10 cellular contexts compared by ENCODE assay signal in the genomic region with DNA sequence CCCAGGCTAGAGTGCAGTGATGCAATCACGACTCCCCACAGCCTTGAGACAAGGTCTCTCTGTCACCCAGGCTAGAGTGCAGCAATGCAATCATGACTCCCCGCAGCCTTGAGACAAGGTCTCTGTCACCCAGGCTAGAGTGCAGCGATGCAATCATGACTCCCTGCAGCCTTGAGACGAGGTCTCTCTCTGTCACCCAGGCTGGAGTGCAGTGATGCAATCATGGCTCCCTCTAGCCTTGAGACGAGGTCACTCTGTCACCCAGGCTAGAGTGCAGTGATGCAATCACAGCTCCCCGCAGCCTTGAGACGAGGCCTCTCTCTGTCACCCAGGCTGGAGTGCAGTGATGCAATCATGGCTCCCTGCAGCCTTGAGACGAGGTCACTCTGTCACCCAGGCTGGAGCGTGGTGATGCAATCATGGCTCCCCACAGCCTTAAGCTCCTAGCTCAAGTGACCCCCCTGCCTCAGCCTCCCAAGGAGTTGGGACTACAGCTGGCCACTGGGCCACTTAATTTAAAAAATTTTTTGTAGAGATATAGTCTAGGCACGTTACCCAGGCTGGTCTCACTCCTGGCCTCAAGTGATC. TPM values are rescaled to one million over a fixed set of nuclear protein-coding genes. Genes with fewer than 3 reads are reported as not detected.
A peak's percentile ranks its signal among the peaks of the same experiment; 100 is the strongest.
DNase-seq lines count a peak whose midpoint lies in the region; ATAC-seq and TF ChIP-seq lines count a peak whose summit lies in the region.
"Had no signal": no experiment of that assay in that cellular context is flagged by ENCODE, and none has a peak within 500 bp of the region (broad histone marks: within the 10 kb centered on the region; RNA-seq: fewer than 3 reads in every experiment).

No MANE protein-coding gene starts in this region.

- H3K79me2 ChIP-seq in GM23338 (replicated peaks; ENCODE audit: insufficient read depth): peaks cover 6% of the 10 kb centered on the region; the same call in 1 of the 2 replicates

- peaks cover 98% of the 10 kb centered on the region for H3K36me3 Mint-ChIP-seq in GM23338 (ENCODE audit: low read depth)

- H3K4me3 Mint-ChIP-seq in GM23338: no peak overlapping the region
- H3K4me3 Mint-ChIP-seq: T-helper 1 cell treated with Interleukin-12 subunit alpha and Interleukin-12 subunit beta and Interleukin-4 antibody, amounts not matched to agents 30 μg/mL and 1 μg/mL, for 36 hours had no signal

- H3K4me3 ChIP-seq in GM23338 (no peak overlapping the region), NB4 (ENCODE audit: low read depth, low read length) (no peak overlapping the region), body of pancreas (no peak overlapping the region), neutrophil (ENCODE audit: low read depth in 1 of 2, low read length in 1 of 2) (no peak overlapping the region), uterus (no peak overlapping the region)

- H3K9me3 ChIP-seq in body of pancreas (no peaks in the 10 kb centered on the region), neutrophil (no peaks in the 10 kb centered on the region), uterus (no peaks in the 10 kb centered on the region)

- DNase-seq in GM23338 (ENCODE audit: low spot score) (no peak), NB4 (ENCODE audit: low read depth) (peak; percentile 96), body of pancreas (peak in 3 of 4 donors; percentile 10 to 45 (median 13)), uterus (no peak)
- DNase-seq in activated effector memory CD4-positive, alpha-beta T cell treated with Interleukin-2 at 50 U/mL for 16 hours: no peak
- DNase-seq: NCI-H524 treated with DMSO at 0.1 percent for 48 hours had no signal

- no peak for ATAC-seq in GM23338
- ATAC-seq in body of pancreas: no peak
- no peak for ATAC-seq in HG02763 (IDR thresholded peaks at IDR 0.05; ENCODE audit: unreplicated experiment)

- H3K9me2 ChIP-seq in GM23338 (ENCODE audit: insufficient read depth): no peaks in the 10 kb centered on the region

- H2AFZ ChIP-seq in GM23338: no peak overlapping the region

- H3K27me3 ChIP-seq in GM23338 (ENCODE audit: insufficient read depth): no peaks in the 10 kb centered on the region
- H3K27me3 ChIP-seq in body of pancreas: no peaks in the 10 kb centered on the region
- H3K27me3 ChIP-seq in neutrophil: no peaks in the 10 kb centered on the region
- no peaks in the 10 kb centered on the region for H3K27me3 ChIP-seq in uterus

- H3K36me3 ChIP-seq in GM23338 (ENCODE audit: insufficient read depth) (peaks cover 60% of the 10 kb centered on the region), body of pancreas (replicated peaks in 1 of 2; ENCODE audit: insufficient read depth in 1 of 2, low read depth in 2 of 2) (peaks cover 14 to 60% of the 10 kb centered on the region in 2 donors), neutrophil (peaks cover 89% of the 10 kb centered on the region), uterus (no peaks in the 10 kb centered on the region)

- TF ChIP-seq CTCF in GM23338 (conservative IDR thresholded peaks at IDR 0.05; ENCODE audit: low read depth in 2 of 2) (no peak), NB4 (IDR thresholded peaks at IDR 0.05; ENCODE audit: low read depth, low read length) (no peak), body of pancreas (IDR thresholded peaks at IDR 0.05) (no peak), neutrophil (IDR thresholded peaks at IDR 0.05) (no peak), uterus (IDR thresholded peaks at IDR 0.05) (no peak)

- H3K27ac ChIP-seq in GM23338 (ENCODE audit: low read depth): no peak overlapping the region
- H3K27ac ChIP-seq in body of pancreas: no peak overlapping the region
- H3K27ac ChIP-seq in neutrophil: peak overlapping the region; percentile 54
- H3K27ac ChIP-seq in uterus: no peak overlapping the region

- TF ChIP-seq POLR2A in NB4 (IDR thresholded peaks at IDR 0.05; ENCODE audit: extremely low read depth, insufficient read length) (no peak), body of pancreas (IDR thresholded peaks at IDR 0.05) (no peak), uterus (IDR thresholded peaks at IDR 0.05) (no peak)

- H3F3A ChIP-seq in GM23338 (replicated peaks; ENCODE audit: low read depth): peaks cover 9% of the 10 kb centered on the region; the same call in 1 of the 2 replicates

- peaks cover 28% of the 10 kb centered on the region for H3K4me1 Mint-ChIP-seq in GM23338
- H3K4me1 Mint-ChIP-seq: IgD-negative memory B cell had no signal

- no peaks in the 10 kb centered on the region for H3K9me3 Mint-ChIP-seq in GM23338
- H3K9me3 Mint-ChIP-seq: IgD-negative memory B cell; T-helper 1 cell treated with Interleukin-12 subunit alpha and Interleukin-12 subunit beta and Interleukin-4 antibody, amounts not matched to agents 30 μg/mL and 1 μg/mL, for 36 hours had no signal

- intact Hi-C loops in body of pancreas (cut with DNase I) (no loop called here), uterus (cut with DNase I; ENCODE audit: low total_unique reads) (no loop called here)

- peak overlapping the region; percentile 96 for H3K27ac Mint-ChIP-seq in GM23338
- H3K27ac Mint-ChIP-seq: T-helper 1 cell treated with Interleukin-12 subunit alpha and Interleukin-12 subunit beta and Interleukin-4 antibody, amounts not matched to agents 30 μg/mL and 1 μg/mL, for 36 hours had no signal

- H4K20me1 ChIP-seq in GM23338 (replicated peaks; ENCODE audit: insufficient read depth): peaks cover 9% of the 10 kb centered on the region

- H3K4me2 ChIP-seq in GM23338: no peak overlapping the region

- WGBS in body of pancreas, 2 donors: 63 to 78% methylated on average over 10 of the region's 10 CpGs

- peaks cover 11% of the 10 kb centered on the region for H3K27me3 Mint-ChIP-seq in GM23338 (ENCODE audit: insufficient read depth, low read depth, poor library complexity)
- H3K27me3 Mint-ChIP-seq: IgD-negative memory B cell had no signal

- H3K4me1 ChIP-seq in GM23338 (ENCODE audit: insufficient read depth) (peaks cover 26% of the 10 kb centered on the region), body of pancreas (no peaks in the 10 kb centered on the region), neutrophil (ENCODE audit: control insufficient read depth in 1 of 2, insufficient read depth in 1 of 2, low read depth in 1 of 2, low read length in 1 of 2) (peaks cover 0 to 10% of the 10 kb centered on the region in 2 experiments), uterus (no peaks in the 10 kb centered on the region)

TF ChIP-seq in GM23338, 12 proteins besides CTCF, POLR2A, EP300 and RAD21 (continues in another document):
- TF ChIP-seq EZH2phosphoT487 (IDR thresholded peaks at IDR 0.05; ENCODE audit: unreplicated experiment) (no peak), ZNF114 (CRISPR knock-in tag; IDR thresholded peaks at IDR 0.05) (no peak), POLR2AphosphoS5 (IDR thresholded peaks at IDR 0.05; ENCODE audit: low read depth) (no peak), STAT1 (IDR thresholded peaks at IDR 0.05; ENCODE audit: unreplicated experiment) (no peak), NANOG (IDR thresholded peaks at IDR 0.05; ENCODE audit: borderline replicate concordance) (no peak), ZNF331 (CRISPR knock-in tag; IDR thresholded peaks at IDR 0.05; ENCODE audit: low read depth) (no peak), CREB1 (CRISPR knock-in tag; IDR thresholded peaks at IDR 0.05; ENCODE audit: low read depth) (no peak), EZH2 (IDR thresholded peaks at IDR 0.05; ENCODE audit: low read depth, unreplicated experiment) (no peak)
- TF ChIP-seq, protein P1, sequence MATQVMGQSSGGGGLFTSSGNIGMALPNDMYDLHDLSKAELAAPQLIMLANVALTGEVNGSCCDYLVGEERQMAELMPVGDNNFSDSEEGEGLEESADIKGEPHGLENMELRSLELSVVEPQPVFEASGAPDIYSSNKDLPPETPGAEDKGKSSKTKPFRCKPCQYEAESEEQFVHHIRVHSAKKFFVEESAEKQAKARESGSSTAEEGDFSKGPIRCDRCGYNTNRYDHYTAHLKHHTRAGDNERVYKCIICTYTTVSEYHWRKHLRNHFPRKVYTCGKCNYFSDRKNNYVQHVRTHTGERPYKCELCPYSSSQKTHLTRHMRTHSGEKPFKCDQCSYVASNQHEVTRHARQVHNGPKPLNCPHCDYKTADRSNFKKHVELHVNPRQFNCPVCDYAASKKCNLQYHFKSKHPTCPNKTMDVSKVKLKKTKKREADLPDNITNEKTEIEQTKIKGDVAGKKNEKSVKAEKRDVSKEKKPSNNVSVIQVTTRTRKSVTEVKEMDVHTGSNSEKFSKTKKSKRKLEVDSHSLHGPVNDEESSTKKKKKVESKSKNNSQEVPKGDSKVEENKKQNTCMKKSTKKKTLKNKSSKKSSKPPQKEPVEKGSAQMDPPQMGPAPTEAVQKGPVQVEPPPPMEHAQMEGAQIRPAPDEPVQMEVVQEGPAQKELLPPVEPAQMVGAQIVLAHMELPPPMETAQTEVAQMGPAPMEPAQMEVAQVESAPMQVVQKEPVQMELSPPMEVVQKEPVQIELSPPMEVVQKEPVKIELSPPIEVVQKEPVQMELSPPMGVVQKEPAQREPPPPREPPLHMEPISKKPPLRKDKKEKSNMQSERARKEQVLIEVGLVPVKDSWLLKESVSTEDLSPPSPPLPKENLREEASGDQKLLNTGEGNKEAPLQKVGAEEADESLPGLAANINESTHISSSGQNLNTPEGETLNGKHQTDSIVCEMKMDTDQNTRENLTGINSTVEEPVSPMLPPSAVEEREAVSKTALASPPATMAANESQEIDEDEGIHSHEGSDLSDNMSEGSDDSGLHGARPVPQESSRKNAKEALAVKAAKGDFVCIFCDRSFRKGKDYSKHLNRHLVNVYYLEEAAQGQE (IDR thresholded peaks at IDR 0.05; ENCODE audit: unreplicated experiment): no peak

RNA-seq across cellular contexts. Expression of a gene that starts 26.1 kb away (rescaled TPM):
- 179 and 187 TPM in 2 replicates for total RNA-seq in GM23338 (2014; rRNA removed; shearing (Covaris generic))
- 29.3 and 35.5 TPM in 2 replicates for polyA plus RNA-seq in GM23338 (2016; fragmentation: Nextera tagmentation; extraction: Ambion mirVana)
- total RNA-seq in body of pancreas (10 to 100 TPM; 23.6 to 51.7 TPM), uterus (10 to 100 TPM; 29.5 to 87.7 (median 44.6) TPM)

Comparison
In these comparisons a context has a peak if more than half of its experiments do, and no peak if none do; other contexts are left out.
1. DNase-seq: peak in NB4 (single experiment) and body of pancreas (3 of 4); none in GM23338 (single experiment), activated effector memory CD4-positive, alpha-beta T cell treated with Interleukin-2 at 50 U/mL for 16 hours (single experiment) and uterus (0 of 2).